Comparison of ENCODE assay signal across 2 cellular contexts in genomic region chr21:33384851-33385331, GRCh38.
A peak's percentile ranks its signal among the peaks of the same experiment; 100 is the strongest.
TF ChIP-seq lines count a peak whose summit lies in the region.

No MANE protein-coding gene starts in this region.

TF ChIP-seq in GM12891, 5 proteins besides CTCF, POLR2A, EP300 and RAD21 (continued from another document):
- no peak for TF ChIP-seq SPI1 (IDR thresholded peaks at IDR 0.05; ENCODE audit: low read depth, low read length)

TF ChIP-seq in K562, 482 proteins besides CTCF, POLR2A, EP300 and RAD21 (continued from another document):
- TF ChIP-seq HMBOX1 (IDR thresholded peaks at IDR 0.05) = peak; percentile 64
